ENCODE assay signal across 2 cellular contexts in the genomic region with DNA sequence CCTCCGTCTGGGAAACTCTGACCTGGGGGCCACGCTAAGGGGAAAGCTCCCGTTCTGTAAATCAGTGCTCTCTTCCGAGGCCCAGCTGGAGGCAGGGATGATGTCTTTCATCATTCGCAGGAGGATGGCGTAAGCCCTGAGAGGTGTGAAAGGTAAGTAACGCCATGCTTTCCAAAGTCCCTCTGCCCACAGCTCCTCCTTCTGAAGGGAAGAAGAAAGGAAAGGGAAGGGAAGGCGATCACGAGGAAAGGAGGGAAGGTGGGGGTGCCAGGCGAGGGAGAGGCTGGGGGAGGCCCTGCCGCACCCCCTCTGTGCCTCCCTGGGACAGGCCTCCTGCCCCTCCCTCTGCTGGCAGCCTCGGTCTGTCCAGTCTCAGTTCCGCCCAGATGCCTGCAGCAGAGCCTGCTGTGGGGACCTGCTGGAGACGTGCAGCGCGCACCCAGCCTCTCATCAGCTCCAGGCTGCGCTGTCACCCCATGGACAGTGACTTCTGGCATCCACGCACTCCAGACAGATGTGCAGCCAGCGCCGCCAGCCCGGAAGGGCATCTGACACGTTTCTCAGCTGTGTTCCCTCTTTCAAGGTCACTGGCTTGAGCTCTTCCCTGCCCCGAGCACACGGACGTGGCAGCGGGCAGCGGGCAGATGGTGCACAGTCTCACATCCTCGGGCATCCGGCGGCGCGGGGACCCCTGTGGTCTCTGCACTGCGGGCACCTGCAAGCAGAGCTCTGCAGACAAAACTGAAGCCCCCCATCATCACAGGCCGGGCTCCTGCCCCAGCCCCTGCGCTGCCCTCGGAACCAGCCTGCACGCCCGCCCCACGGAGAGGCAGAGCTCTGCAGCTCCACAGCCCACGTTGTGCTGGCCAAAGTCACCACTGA.
TF ChIP-seq lines count a peak whose summit lies in the region.

No MANE protein-coding gene starts in this region.

TF ChIP-seq in IMR-90, 13 proteins besides CTCF, POLR2A, EP300 and RAD21:
- no peak for TF ChIP-seq MXI1 (IDR thresholded peaks at IDR 0.05; ENCODE audit: borderline replicate concordance, low read depth, low read length)
- TF ChIP-seq, protein P1, sequence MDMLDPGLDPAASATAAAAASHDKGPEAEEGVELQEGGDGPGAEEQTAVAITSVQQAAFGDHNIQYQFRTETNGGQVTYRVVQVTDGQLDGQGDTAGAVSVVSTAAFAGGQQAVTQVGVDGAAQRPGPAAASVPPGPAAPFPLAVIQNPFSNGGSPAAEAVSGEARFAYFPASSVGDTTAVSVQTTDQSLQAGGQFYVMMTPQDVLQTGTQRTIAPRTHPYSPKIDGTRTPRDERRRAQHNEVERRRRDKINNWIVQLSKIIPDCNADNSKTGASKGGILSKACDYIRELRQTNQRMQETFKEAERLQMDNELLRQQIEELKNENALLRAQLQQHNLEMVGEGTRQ (IDR thresholded peaks at IDR 0.05; ENCODE audit: low read depth, low read length) = no peak
- TF ChIP-seq, protein P2, sequence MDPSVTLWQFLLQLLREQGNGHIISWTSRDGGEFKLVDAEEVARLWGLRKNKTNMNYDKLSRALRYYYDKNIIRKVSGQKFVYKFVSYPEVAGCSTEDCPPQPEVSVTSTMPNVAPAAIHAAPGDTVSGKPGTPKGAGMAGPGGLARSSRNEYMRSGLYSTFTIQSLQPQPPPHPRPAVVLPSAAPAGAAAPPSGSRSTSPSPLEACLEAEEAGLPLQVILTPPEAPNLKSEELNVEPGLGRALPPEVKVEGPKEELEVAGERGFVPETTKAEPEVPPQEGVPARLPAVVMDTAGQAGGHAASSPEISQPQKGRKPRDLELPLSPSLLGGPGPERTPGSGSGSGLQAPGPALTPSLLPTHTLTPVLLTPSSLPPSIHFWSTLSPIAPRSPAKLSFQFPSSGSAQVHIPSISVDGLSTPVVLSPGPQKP (IDR thresholded peaks at IDR 0.05; ENCODE audit: borderline replicate concordance, low read depth, low read length) = no peak
- TF ChIP-seq FOS (IDR thresholded peaks at IDR 0.05; ENCODE audit: low read depth, low read length) = no peak
- TF ChIP-seq SMC3 (IDR thresholded peaks at IDR 0.05; ENCODE audit: low read depth, low read length) = no peak

TF ChIP-seq in K562, 482 proteins besides CTCF, POLR2A, EP300 and RAD21:
- TF ChIP-seq ZNF311 (CRISPR knock-in tag; IDR thresholded peaks at IDR 0.05) (no peak), ESRRA (IDR thresholded peaks at IDR 0.05; ENCODE audit: borderline replicate concordance, low read depth) (peak; percentile 33; the same call in 1 of the 2 replicates), TAL1 (IDR thresholded peaks at IDR 0.05) (no peak), NEUROD1 (IDR thresholded peaks at IDR 0.05; ENCODE audit: borderline replicate concordance, low read depth, low read length, partially characterized antibody) (no peak), NR4A1 (CRISPR knock-in tag; IDR thresholded peaks at IDR 0.05) (no peak), NR4A1 (tag; IDR thresholded peaks at IDR 0.05) (no peak), HDAC6 (IDR thresholded peaks at IDR 0.05; ENCODE audit: low read depth, low read length) (no peak), ZNF830 (CRISPR knock-in tag; IDR thresholded peaks at IDR 0.05) (no peak)
